ENCODE assay signal across 1 cellular context in genomic region chr12:121958521-121959240, GRCh38.
TF ChIP-seq lines count a peak whose summit lies in the region.

No MANE protein-coding gene starts in this region.

TF ChIP-seq in HepG2, 621 proteins besides CTCF, POLR2A, EP300 and RAD21:
- TF ChIP-seq ZNF274 (CRISPR knock-in tag; IDR thresholded peaks at IDR 0.05), result no peak
- no peak for TF ChIP-seq ZBTB43 (CRISPR knock-in tag; conservative IDR thresholded peaks at IDR 0.05)
- TF ChIP-seq ZBTB21 (CRISPR knock-in tag; IDR thresholded peaks at IDR 0.05), result no peak
- TF ChIP-seq YEATS4 (CRISPR knock-in tag; IDR thresholded peaks at IDR 0.05; ENCODE audit: borderline replicate concordance), result no peak
- no peak for TF ChIP-seq ZNF776 (CRISPR knock-in tag; IDR thresholded peaks at IDR 0.05)
- no peak for TF ChIP-seq ZNF574 (CRISPR knock-in tag; IDR thresholded peaks at IDR 0.05)
- no peak for TF ChIP-seq ZNF891 (CRISPR knock-in tag; IDR thresholded peaks at IDR 0.05)
- TF ChIP-seq YEATS2 (CRISPR knock-in tag; IDR thresholded peaks at IDR 0.05; ENCODE audit: borderline replicate concordance), result no peak
- TF ChIP-seq TAF1 (CRISPR knock-in tag; IDR thresholded peaks at IDR 0.05), result no peak
- TF ChIP-seq AGO2 (optimal IDR thresholded peaks at IDR 0.05; ENCODE audit: low read depth, low read length), result no peak
- no peak for TF ChIP-seq PAX8 (CRISPR knock-in tag; IDR thresholded peaks at IDR 0.05; ENCODE audit: borderline replicate concordance)
- no peak for TF ChIP-seq HOXA9 (CRISPR knock-in tag; IDR thresholded peaks at IDR 0.05; ENCODE audit: borderline replicate concordance)
- TF ChIP-seq ATF5 (CRISPR knock-in tag; IDR thresholded peaks at IDR 0.05; ENCODE audit: low read depth), result no peak
- TF ChIP-seq ZNF441 (CRISPR knock-in tag; IDR thresholded peaks at IDR 0.05; ENCODE audit: borderline replicate concordance), result no peak
- TF ChIP-seq, protein P1, sequence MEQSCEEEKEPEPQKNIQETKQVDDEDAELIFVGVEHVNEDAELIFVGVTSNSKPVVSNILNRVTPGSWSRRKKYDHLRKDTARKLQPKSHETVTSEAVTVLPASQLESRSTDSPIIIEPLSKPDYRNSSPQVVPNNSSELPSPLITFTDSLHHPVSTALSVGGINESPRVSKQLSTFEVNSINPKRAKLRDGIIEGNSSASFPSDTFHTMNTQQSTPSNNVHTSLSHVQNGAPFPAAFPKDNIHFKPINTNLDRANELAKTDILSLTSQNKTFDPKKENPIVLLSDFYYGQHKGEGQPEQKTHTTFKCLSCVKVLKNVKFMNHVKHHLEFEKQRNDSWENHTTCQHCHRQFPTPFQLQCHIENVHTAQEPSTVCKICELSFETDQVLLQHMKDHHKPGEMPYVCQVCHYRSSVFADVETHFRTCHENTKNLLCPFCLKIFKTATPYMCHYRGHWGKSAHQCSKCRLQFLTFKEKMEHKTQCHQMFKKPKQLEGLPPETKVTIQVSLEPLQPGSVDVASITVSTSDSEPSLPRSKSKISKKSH (CRISPR knock-in tag; IDR thresholded peaks at IDR 0.05; ENCODE audit: borderline replicate concordance), result no peak
